ENCODE assay signal across 12 cellular contexts in genomic region chr17:43529977-43530302, GRCh38. TPM values are rescaled to one million over a fixed set of nuclear protein-coding genes. Genes with fewer than 3 reads are reported as not detected.
DNase-seq lines count a peak whose midpoint lies in the region; ATAC-seq and TF ChIP-seq lines count a peak whose summit lies in the region.
"Had no signal": no experiment of that assay in that cellular context is flagged by ENCODE, and none has a peak within 500 bp of the region (broad histone marks: within the 10 kb centered on the region; RNA-seq: fewer than 3 reads in every experiment).

No MANE protein-coding gene starts in this region.

- H3K27me3 ChIP-seq in mesendoderm (ENCODE audit: insufficient read depth, low read length, poor library complexity), result no peaks in the 10 kb centered on the region
- no peaks in the 10 kb centered on the region for H3K27me3 ChIP-seq in thyroid gland
- H3K27me3 ChIP-seq: MG63 had no signal

- H3K79me1 ChIP-seq in mesendoderm (ENCODE audit: low read length), result peaks cover 2% of the 10 kb centered on the region

- POLR2A ChIA-PET in activated CD8-positive, alpha-beta T cell treated with anti-CD3 and anti-CD28 coated beads, Interleukin-2, amount 10 ng/mL, durations not matched to agents 7 days and 5 days (lab: Charles Lee), result no interaction called here

- no peak for TF ChIP-seq CTCF in endothelial cell (IDR thresholded peaks at IDR 0.05; ENCODE audit: unreplicated experiment)
- TF ChIP-seq CTCF in thyroid gland (IDR thresholded peaks at IDR 0.05), result no peak

- no peak overlapping the region for H2BK120ac ChIP-seq in mesendoderm (ENCODE audit: low read depth, low read length)

- WGBS in mesendoderm (ENCODE audit: extremely low coverage, insufficient coverage, low lambda C conversion rate), result no CpG with 5 or more reads among the region's 6 CpGs
- WGBS in thyroid gland, 2 donors, result 50 to 69% methylated on average over 6 of the region's 6 CpGs

- peak overlapping the region; percentile 71 for H3K18ac ChIP-seq in mesendoderm (ENCODE audit: low read length)

- H3K79me2 ChIP-seq in mesendoderm (ENCODE audit: control insufficient read depth, insufficient read depth, low read length), result no peaks in the 10 kb centered on the region

- H4K8ac ChIP-seq in mesendoderm (ENCODE audit: low read depth, low read length), result no peak overlapping the region

- H4K5ac ChIP-seq in mesendoderm (ENCODE audit: low read length), result no peak overlapping the region

- H3K23ac ChIP-seq in mesendoderm (ENCODE audit: low read length), result no peak overlapping the region

- H3K4me3 ChIP-seq in mesendoderm (ENCODE audit: low read length) (no peak overlapping the region), thyroid gland (replicated peaks in 1 of 3) (no peak overlapping the region)
- H3K4me3 ChIP-seq: MG63 had no signal

- TF ChIP-seq POLR2A in thyroid gland (IDR thresholded peaks at IDR 0.05), result no peak

- peaks cover 62% of the 10 kb centered on the region for H3K4me1 Mint-ChIP-seq in endothelial cell (ENCODE audit: unreplicated experiment)
- H3K4me1 Mint-ChIP-seq in activated CD8-positive, alpha-beta T cell treated with anti-CD3 and anti-CD28 coated beads, Interleukin-2, amount 10 ng/mL, durations not matched to agents 7 days and 5 days (ENCODE audit: low read depth), result peaks cover 11% of the 10 kb centered on the region

- H3K56ac ChIP-seq in mesendoderm (ENCODE audit: low read length), result peak overlapping the region; percentile 81

- H2BK5ac ChIP-seq in mesendoderm (ENCODE audit: low read length), result peak overlapping the region; percentile 86

- peaks cover 9% of the 10 kb centered on the region for H3K36me3 Mint-ChIP-seq in endothelial cell (ENCODE audit: low read depth, unreplicated experiment)
- H3K36me3 Mint-ChIP-seq in activated CD8-positive, alpha-beta T cell treated with anti-CD3 and anti-CD28 coated beads, Interleukin-2, amount 10 ng/mL, durations not matched to agents 7 days and 5 days (ENCODE audit: low read depth), result peaks cover 9% of the 10 kb centered on the region

- H2BK15ac ChIP-seq in mesendoderm (replicated peaks; ENCODE audit: low read depth), result no peak overlapping the region

- CTCF ChIA-PET in activated CD8-positive, alpha-beta T cell treated with anti-CD3 and anti-CD28 coated beads, Interleukin-2, amount 10 ng/mL, durations not matched to agents 7 days and 5 days (lab: Charles Lee), result interaction anchor here (1.4 kb wide), 1 partner anchor 10 kb away, joined by 4 read pairs; no protein-coding TSS in a partner anchor

- H3K27ac Mint-ChIP-seq in endothelial cell (ENCODE audit: unreplicated experiment), result peak overlapping the region; percentile 92
- no peak overlapping the region for H3K27ac Mint-ChIP-seq in activated CD8-positive, alpha-beta T cell treated with anti-CD3 and anti-CD28 coated beads, Interleukin-2, amount 10 ng/mL, durations not matched to agents 7 days and 5 days

- intact Hi-C loops in thyroid gland (cut with DNase I), result no loop called here

- no peaks in the 10 kb centered on the region for H3K9me3 ChIP-seq in thyroid gland
- H3K9me3 ChIP-seq: MG63 had no signal

- no peak for ATAC-seq in activated CD8-positive, alpha-beta T cell treated with anti-CD3 and anti-CD28 coated beads, Interleukin-2, amount 10 ng/mL, durations not matched to agents 7 days and 5 days

- no peak overlapping the region for H3K4me2 ChIP-seq in mesendoderm (ENCODE audit: low read length)

- peak overlapping the region; percentile 42 for H3K4me3 Mint-ChIP-seq in endothelial cell (ENCODE audit: unreplicated experiment)
- H3K4me3 Mint-ChIP-seq in activated CD8-positive, alpha-beta T cell treated with anti-CD3 and anti-CD28 coated beads, Interleukin-2, amount 10 ng/mL, durations not matched to agents 7 days and 5 days, result no peak overlapping the region

- H3K4me1 ChIP-seq in mesendoderm (ENCODE audit: control insufficient read depth, low read depth, low read length), result peaks cover 27% of the 10 kb centered on the region
- peaks cover 23 to 41% of the 10 kb centered on the region in 2 donors for H3K4me1 ChIP-seq in thyroid gland

- H3K36me3 ChIP-seq in mesendoderm (ENCODE audit: control insufficient read depth, insufficient read depth, low read length), result peaks cover 5% of the 10 kb centered on the region
- peaks cover 8% of the 10 kb centered on the region in 2 donors for H3K36me3 ChIP-seq in thyroid gland

- H3K9ac ChIP-seq in mesendoderm (ENCODE audit: low read length), result peak overlapping the region; percentile 64

- no peak overlapping the region for H3K4ac ChIP-seq in mesendoderm (ENCODE audit: low read depth, low read length)

- peak overlapping the region; percentile 57 for H2AK5ac ChIP-seq in mesendoderm (ENCODE audit: low read length)

- H3K27me3 Mint-ChIP-seq in endothelial cell (ENCODE audit: unreplicated experiment), result peaks cover 6% of the 10 kb centered on the region
- H3K27me3 Mint-ChIP-seq in activated CD8-positive, alpha-beta T cell treated with anti-CD3 and anti-CD28 coated beads, Interleukin-2, amount 10 ng/mL, durations not matched to agents 7 days and 5 days (ENCODE audit: low read depth), result no peaks in the 10 kb centered on the region

- H3K9me3 Mint-ChIP-seq in endothelial cell (ENCODE audit: unreplicated experiment), result no peaks in the 10 kb centered on the region
- H3K9me3 Mint-ChIP-seq in activated CD8-positive, alpha-beta T cell treated with anti-CD3 and anti-CD28 coated beads, Interleukin-2, amount 10 ng/mL, durations not matched to agents 7 days and 5 days (ENCODE audit: insufficient read depth), result no peaks in the 10 kb centered on the region

- no peak for DNase-seq in endothelial cell (ENCODE audit: low spot score)
- DNase-seq in mesendoderm, result no peak
- DNase-seq in thyroid gland, result no peak
- no peak for DNase-seq in NK-92 treated with Interleukin-12 subunit alpha and Interleukin-12 subunit beta, amount 100 ng/mL, for 24 hours (lab: John Stamatoyannopoulos, UW)
- DNase-seq in activated CD4-positive, alpha-beta T cell treated with anti-CD3 and anti-CD28 coated beads, Interleukin-2, amount 50 U/mL, for 1 hour, result no peak
- DNase-seq in activated CD8-positive, alpha-beta T cell treated with anti-CD3 and anti-CD28 coated beads, Interleukin-2, amount 10 ng/mL, durations not matched to agents 7 days and 5 days, result no peak
- DNase-seq: activated CD4-positive, alpha-beta T cell treated with anti-CD3 and anti-CD28 coated beads, Interleukin-2, amount 50 U/mL, for 48 hours; effector CD8-positive, alpha-beta T cell; MG63; occipital lobe; SW 1271 had no signal

- H3K27ac ChIP-seq in mesendoderm (ENCODE audit: low read depth, low read length) (peak overlapping the region; percentile 91), thyroid gland (peak overlapping the region; percentile 76 to 97 (median 91))

TF ChIP-seq in PFSK-1, 5 proteins besides CTCF, POLR2A, EP300 and RAD21:
- TF ChIP-seq SIN3A (IDR thresholded peaks at IDR 0.05; ENCODE audit: borderline replicate concordance, insufficient read depth, low read length), result no peak
- TF ChIP-seq POLR2AphosphoS5 (IDR thresholded peaks at IDR 0.05; ENCODE audit: low read depth, low read length), result 0 out of 2 replicates have a peak, but pooled peaks have one; percentile 5
TF ChIP-seq in PFSK-1: peak in this region for 1.

RNA-seq across cellular contexts. Expression of gene ETV4, which starts 16.2 kb away (rescaled TPM):
- 1,977 TPM for polyA plus RNA-seq in PFSK-1 (2012; ENCODE audit: insufficient read length, low read depth)
- total RNA-seq in endothelial cell (ENCODE audit: unreplicated experiment) (37.1 TPM), thyroid gland (1 to 10 TPM; 1.1 to 9.0 (median 5.3) TPM)
- polyA plus RNA-seq in mesendoderm (2013, experiment 1 of 2), result 116 TPM
- polyA plus RNA-seq in mesendoderm (2013, experiment 2 of 2), result 119 TPM
- 1 to 10 TPM; 2.7 to 3.9 TPM for total RNA-seq in activated CD8-positive, alpha-beta T cell treated with anti-CD3 and anti-CD28 coated beads, Interleukin-2, amount 10 ng/mL, durations not matched to agents 7 days and 5 days

RNA-seq across cellular contexts. Expression of gene DHX8, which starts 46.2 kb away (rescaled TPM):
- 34.0 TPM for polyA plus RNA-seq in PFSK-1 (2012; ENCODE audit: insufficient read length, low read depth)
- total RNA-seq in endothelial cell (ENCODE audit: unreplicated experiment) (54.1 TPM), thyroid gland (100 to 1,000 TPM in 2 of 4 donors, 10 to 100 TPM in 2; 31.4 to 864 (median 78.8) TPM)
- 39.5 TPM for polyA plus RNA-seq in mesendoderm (2013, experiment 1 of 2)
- 40.3 TPM for polyA plus RNA-seq in mesendoderm (2013, experiment 2 of 2)
- total RNA-seq in activated CD8-positive, alpha-beta T cell treated with anti-CD3 and anti-CD28 coated beads, Interleukin-2, amount 10 ng/mL, durations not matched to agents 7 days and 5 days, result 10 to 100 TPM; 52.7 to 56.4 TPM
